7 cellular contexts compared by ENCODE assay signal in genomic region chr3:170038434-170039110, GRCh38. TPM values are rescaled to one million over a fixed set of nuclear protein-coding genes. Genes with fewer than 3 reads are reported as not detected.
DNase-seq lines count a peak whose midpoint lies in the region; ATAC-seq and TF ChIP-seq lines count a peak whose summit lies in the region.

No MANE protein-coding gene starts in this region.

- no peaks in the 10 kb centered on the region for H3K27me3 ChIP-seq in OCI-LY1 (ENCODE audit: insufficient read depth, low read length)
- H3K27me3 ChIP-seq in heart right ventricle, result peaks cover 0 to 44% (median 29%) of the 10 kb centered on the region in 7 donors
- H3K27me3 ChIP-seq in sigmoid colon, result peaks cover 14 to 68% (median 27%) of the 10 kb centered on the region in 3 donors

- no peaks in the 10 kb centered on the region for H4K20me1 ChIP-seq in OCI-LY1 (ENCODE audit: insufficient read depth, low read length)

- peak overlapping the region; percentile 90 for H3K4me2 ChIP-seq in OCI-LY1 (ENCODE audit: low read length)

- 0 out of 2 replicates have a peak, but pooled peaks cover 4% of the 10 kb centered on the region for H3F3A ChIP-seq in OCI-LY1 (ENCODE audit: insufficient read depth, low read length)

- H3K4me3 ChIP-seq in OCI-LY1 (ENCODE audit: low read depth, low read length, poor library complexity, severe bottlenecking) (peak overlapping the region; percentile 75), heart right ventricle (peak overlapping the region; percentile 49 to 79 (median 66)), sigmoid colon (peak overlapping the region; percentile 5 to 63 (median 48))

- WGBS in heart right ventricle, 2 donors, result 4 to 6% methylated on average over 51 of the region's 51 CpGs
- 1 to 2% methylated on average over 51 of the region's 51 CpGs for WGBS in sigmoid colon, 2 donors

- no peak for TF ChIP-seq POLR2A in sigmoid colon (IDR thresholded peaks at IDR 0.05)

- H2AFZ ChIP-seq in OCI-LY1 (ENCODE audit: low read length), result 0 out of 2 replicates have a peak overlapping the region, but pooled peaks have one; percentile 26

- H3K4me1 ChIP-seq in OCI-LY1 (ENCODE audit: insufficient read depth, low read length, severe bottlenecking), result peaks cover 43% of the 10 kb centered on the region
- H3K4me1 ChIP-seq in heart right ventricle, result peaks cover 0 to 23% (median 14%) of the 10 kb centered on the region in 9 donors
- H3K4me1 ChIP-seq in sigmoid colon, result peaks cover 0 to 17% (median 16%) of the 10 kb centered on the region in 4 donors

- H3K79me2 ChIP-seq in OCI-LY1 (ENCODE audit: insufficient read depth, low read length), result no peaks in the 10 kb centered on the region

- H3K9me2 ChIP-seq in OCI-LY1 (ENCODE audit: low read depth, low read length), result no peaks in the 10 kb centered on the region

- DNase-seq in activated naive CD4-positive, alpha-beta T cell treated with Interleukin-2 at 50 U/mL for 16 hours, result peak; percentile 21
- DNase-seq in heart right ventricle (peak in 1 of 2 donors; percentile 15), sigmoid colon (no peak), HuH-7 (ENCODE audit: low spot score) (no peak)

- H3K9me3 ChIP-seq in OCI-LY1 (ENCODE audit: low read length), result no peaks in the 10 kb centered on the region
- no peaks in the 10 kb centered on the region for H3K9me3 ChIP-seq in heart right ventricle
- no peaks in the 10 kb centered on the region for H3K9me3 ChIP-seq in sigmoid colon

- peak overlapping the region; percentile 71 for H3K9ac ChIP-seq in OCI-LY1 (ENCODE audit: low read length)

- TF ChIP-seq CTCF in OCI-LY1 (IDR thresholded peaks at IDR 0.05; ENCODE audit: low read length) (peak; percentile 76), heart right ventricle (IDR thresholded peaks at IDR 0.05) (peak in 2 of 9 donors; percentile 11 to 13), sigmoid colon (IDR thresholded peaks at IDR 0.05) (no peak)

- intact Hi-C loops in heart right ventricle (cut with DNase I), result loop anchor here in 3 of 10 donors (5.0 to 10.0 kb wide), 2 partner anchors 71 to 174 kb away; partner anchors contain the start of genes LRRC31 (in 2 of the 3) and SEC62 (in 1 of the 3)
- intact Hi-C loops in sigmoid colon (cut with DNase I), result no loop called here

- no peak for TF ChIP-seq EP300 in sigmoid colon (IDR thresholded peaks at IDR 0.05)

- H3K27ac ChIP-seq in OCI-LY1 (ENCODE audit: low read depth, low read length, poor library complexity, severe bottlenecking) (peak overlapping the region; percentile 55), heart right ventricle (peak overlapping the region in 3 of 10 donors; percentile 39 to 87 (median 64)), sigmoid colon (no peak overlapping the region)

- peak; percentile 21 for ATAC-seq in GM18498 (IDR thresholded peaks at IDR 0.05; ENCODE audit: unreplicated experiment)
- peak; percentile 15 for ATAC-seq in HG02870 (IDR thresholded peaks at IDR 0.05; ENCODE audit: unreplicated experiment)
- ATAC-seq in heart right ventricle, result peak in 2 of 8 donors; percentile 13 to 32

- H3K36me3 ChIP-seq in OCI-LY1 (ENCODE audit: insufficient read depth, low read length) (no peaks in the 10 kb centered on the region), heart right ventricle (no peaks in the 10 kb centered on the region), sigmoid colon (no peaks in the 10 kb centered on the region)

RNA-seq across cellular contexts. Expression of gene GPR160, which starts 0.8 kb away (rescaled TPM):
- total RNA-seq in heart right ventricle, result 1 to 10 TPM in 3 of 10 donors, under 1 TPM in 7; 0.22 to 1.9 (median 0.79) TPM
- polyA plus RNA-seq in heart right ventricle, result 1 to 10 TPM; 1.0 to 1.2 TPM
- total RNA-seq in sigmoid colon, result 1 to 10 TPM in 2 of 4 donors, under 1 TPM in 1, not detected in 1; 0.16 to 2.3 (median 1.1) TPM
- polyA plus RNA-seq in sigmoid colon, result 10 to 100 TPM; 27.6 to 93.7 (median 70.7) TPM
